1 cellular context compared by ENCODE assay signal in the genomic region with DNA sequence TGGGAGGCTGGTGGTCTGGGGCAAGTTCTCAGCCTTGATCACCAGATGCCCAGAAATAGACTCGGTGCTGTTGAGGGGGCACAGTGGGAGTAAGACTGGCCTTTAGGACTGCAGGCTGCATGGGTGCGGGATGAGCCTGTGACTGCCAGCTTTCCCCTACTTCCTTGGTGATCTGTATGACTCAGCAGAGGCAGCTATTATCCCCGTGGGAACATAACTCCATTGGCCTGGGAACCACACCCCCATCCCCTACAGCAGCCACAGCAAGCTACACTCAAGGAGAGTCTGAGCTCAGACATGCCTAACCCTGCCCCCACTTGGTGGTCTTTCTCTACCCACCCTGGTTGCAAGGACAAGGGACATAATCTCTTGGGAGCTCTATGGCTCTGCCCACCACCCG.
TF ChIP-seq lines count a peak whose summit lies in the region.

No MANE protein-coding gene starts in this region.

TF ChIP-seq in GM12878, 131 proteins besides CTCF, POLR2A, EP300 and RAD21:
- TF ChIP-seq MEF2B (IDR thresholded peaks at IDR 0.05; ENCODE audit: partially characterized antibody, poor library complexity, severe bottlenecking) (peak; percentile 46), RAD51 (IDR thresholded peaks at IDR 0.05) (no peak)
